Comparison of ENCODE assay signal across 2 cellular contexts in the genomic region with DNA sequence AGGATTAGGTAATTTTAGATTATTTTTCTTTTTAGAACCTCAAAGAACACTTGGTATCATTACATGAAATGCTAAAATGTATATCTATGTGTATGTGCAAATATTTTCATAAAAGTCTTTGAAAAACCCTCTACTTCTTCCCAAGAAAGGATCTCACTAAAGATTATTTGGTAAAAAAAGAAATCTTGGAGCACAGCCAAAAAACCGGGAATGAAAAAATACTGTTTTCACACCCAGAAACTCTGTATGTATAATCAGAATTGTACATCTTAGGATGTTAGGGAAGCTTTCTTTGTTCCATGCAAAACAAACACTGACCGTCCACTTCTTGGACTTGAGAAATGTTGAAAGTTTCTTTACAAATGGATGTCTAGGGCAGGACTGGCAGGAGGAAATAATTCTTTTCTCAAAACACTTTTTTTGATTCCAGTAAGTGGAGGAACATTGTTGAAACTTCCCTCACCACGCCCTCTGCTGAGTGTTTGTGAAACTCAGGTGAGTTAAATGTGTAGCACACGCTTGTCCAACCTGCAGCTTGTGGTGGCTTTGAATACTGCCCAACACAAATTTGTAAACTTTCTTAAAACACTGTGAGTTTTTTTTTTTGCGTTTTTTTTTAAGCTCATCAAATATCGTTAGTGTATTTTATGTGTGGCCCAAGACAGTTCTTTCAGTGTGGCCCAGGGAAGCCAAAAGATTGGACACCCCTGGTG.
TF ChIP-seq lines count a peak whose summit lies in the region.

No MANE protein-coding gene starts in this region.

TF ChIP-seq in HEK293, 187 proteins besides CTCF, POLR2A, EP300 and RAD21 (continued from another document):
- TF ChIP-seq, protein P1, sequence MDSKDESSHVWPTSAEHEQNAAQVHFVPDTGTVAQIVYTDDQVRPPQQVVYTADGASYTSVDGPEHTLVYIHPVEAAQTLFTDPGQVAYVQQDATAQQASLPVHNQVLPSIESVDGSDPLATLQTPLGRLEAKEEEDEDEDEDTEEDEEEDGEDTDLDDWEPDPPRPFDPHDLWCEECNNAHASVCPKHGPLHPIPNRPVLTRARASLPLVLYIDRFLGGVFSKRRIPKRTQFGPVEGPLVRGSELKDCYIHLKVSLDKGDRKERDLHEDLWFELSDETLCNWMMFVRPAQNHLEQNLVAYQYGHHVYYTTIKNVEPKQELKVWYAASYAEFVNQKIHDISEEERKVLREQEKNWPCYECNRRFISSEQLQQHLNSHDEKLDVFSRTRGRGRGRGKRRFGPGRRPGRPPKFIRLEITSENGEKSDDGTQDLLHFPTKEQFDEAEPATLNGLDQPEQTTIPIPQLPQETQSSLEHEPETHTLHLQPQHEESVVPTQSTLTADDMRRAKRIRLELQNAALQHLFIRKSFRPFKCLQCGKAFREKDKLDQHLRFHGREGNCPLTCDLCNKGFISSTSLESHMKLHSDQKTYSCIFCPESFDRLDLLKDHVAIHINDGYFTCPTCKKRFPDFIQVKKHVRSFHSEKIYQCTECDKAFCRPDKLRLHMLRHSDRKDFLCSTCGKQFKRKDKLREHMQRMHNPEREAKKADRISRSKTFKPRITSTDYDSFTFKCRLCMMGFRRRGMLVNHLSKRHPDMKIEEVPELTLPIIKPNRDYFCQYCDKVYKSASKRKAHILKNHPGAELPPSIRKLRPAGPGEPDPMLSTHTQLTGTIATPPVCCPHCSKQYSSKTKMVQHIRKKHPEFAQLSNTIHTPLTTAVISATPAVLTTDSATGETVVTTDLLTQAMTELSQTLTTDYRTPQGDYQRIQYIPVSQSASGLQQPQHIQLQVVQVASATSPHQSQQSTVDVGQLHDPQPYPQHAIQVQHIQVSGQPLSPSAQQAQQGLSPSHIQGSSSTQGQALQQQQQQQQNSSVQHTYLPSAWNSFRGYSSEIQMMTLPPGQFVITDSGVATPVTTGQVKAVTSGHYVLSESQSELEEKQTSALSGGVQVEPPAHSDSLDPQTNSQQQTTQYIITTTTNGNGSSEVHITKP (tag by site-specific recombination; IDR thresholded peaks at IDR 0.05): peak; percentile 77

TF ChIP-seq in SK-N-SH, 30 proteins besides CTCF, POLR2A, EP300 and RAD21 (continued from another document):
- TF ChIP-seq, protein P2, sequence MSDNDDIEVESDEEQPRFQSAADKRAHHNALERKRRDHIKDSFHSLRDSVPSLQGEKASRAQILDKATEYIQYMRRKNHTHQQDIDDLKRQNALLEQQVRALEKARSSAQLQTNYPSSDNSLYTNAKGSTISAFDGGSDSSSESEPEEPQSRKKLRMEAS (IDR thresholded peaks at IDR 0.05; ENCODE audit: low read depth): no peak
- no peak for TF ChIP-seq TEAD4 (IDR thresholded peaks at IDR 0.05; ENCODE audit: borderline replicate concordance, insufficient read depth)
- TF ChIP-seq FOXJ3 (CRISPR knock-in tag; IDR thresholded peaks at IDR 0.05): no peak
- TF ChIP-seq, protein P3, sequence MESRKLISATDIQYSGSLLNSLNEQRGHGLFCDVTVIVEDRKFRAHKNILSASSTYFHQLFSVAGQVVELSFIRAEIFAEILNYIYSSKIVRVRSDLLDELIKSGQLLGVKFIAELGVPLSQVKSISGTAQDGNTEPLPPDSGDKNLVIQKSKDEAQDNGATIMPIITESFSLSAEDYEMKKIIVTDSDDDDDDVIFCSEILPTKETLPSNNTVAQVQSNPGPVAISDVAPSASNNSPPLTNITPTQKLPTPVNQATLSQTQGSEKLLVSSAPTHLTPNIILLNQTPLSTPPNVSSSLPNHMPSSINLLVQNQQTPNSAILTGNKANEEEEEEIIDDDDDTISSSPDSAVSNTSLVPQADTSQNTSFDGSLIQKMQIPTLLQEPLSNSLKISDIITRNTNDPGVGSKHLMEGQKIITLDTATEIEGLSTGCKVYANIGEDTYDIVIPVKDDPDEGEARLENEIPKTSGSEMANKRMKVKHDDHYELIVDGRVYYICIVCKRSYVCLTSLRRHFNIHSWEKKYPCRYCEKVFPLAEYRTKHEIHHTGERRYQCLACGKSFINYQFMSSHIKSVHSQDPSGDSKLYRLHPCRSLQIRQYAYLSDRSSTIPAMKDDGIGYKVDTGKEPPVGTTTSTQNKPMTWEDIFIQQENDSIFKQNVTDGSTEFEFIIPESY (IDR thresholded peaks at IDR 0.05; ENCODE audit: borderline replicate concordance, low read depth): no peak
- TF ChIP-seq, protein P4, sequence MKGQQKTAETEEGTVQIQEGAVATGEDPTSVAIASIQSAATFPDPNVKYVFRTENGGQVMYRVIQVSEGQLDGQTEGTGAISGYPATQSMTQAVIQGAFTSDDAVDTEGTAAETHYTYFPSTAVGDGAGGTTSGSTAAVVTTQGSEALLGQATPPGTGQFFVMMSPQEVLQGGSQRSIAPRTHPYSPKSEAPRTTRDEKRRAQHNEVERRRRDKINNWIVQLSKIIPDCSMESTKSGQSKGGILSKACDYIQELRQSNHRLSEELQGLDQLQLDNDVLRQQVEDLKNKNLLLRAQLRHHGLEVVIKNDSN (IDR thresholded peaks at IDR 0.05; ENCODE audit: borderline replicate concordance, low read depth): no peak
- TF ChIP-seq NRF1 (IDR thresholded peaks at IDR 0.05; ENCODE audit: low read depth, low read length): no peak
- no peak for TF ChIP-seq TAF1 (IDR thresholded peaks at IDR 0.05; ENCODE audit: borderline replicate concordance, low read depth, low read length)
